Comparison of ENCODE assay signal across 20 cellular contexts in the genomic region with DNA sequence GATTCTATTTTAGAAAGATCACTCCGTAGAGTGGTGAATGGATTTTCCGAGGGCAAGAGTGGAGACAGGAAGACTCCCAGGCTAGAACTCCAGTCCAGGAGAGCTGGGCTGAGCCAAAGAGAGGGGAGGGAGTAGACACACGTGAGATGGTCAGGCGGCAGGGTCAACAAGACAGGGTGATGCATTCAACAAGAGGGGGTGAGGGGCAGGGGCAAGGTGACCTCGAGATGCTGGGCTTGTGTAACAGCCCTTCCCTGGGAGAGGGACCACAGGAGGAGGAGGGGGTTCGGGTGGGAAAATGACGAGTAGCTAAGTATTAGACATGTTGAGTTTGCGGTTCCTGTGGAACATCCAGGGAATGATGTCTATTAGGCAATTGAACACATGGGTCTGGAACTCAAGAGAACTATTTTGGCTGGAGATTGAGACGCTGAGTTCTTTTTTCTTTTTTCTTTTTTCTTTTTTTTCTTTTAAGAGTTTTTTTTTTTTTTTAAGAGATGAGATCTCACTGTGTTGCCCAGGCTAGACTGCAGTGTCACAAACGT. TPM values are rescaled to one million over a fixed set of nuclear protein-coding genes. Genes with fewer than 3 reads are reported as not detected.
"Had no signal": no experiment of that assay in that cellular context is flagged by ENCODE, and none has a peak within 500 bp of the region (broad histone marks: within the 10 kb centered on the region; RNA-seq: fewer than 3 reads in every experiment).

No MANE protein-coding gene starts in this region.

- H3K27ac ChIP-seq: colonic mucosa, dorsolateral prefrontal cortex, hepatocyte, left ventricle myocardium inferior, lower lobe of right lung, right atrium auricular region, stomach, thoracic aorta, transverse colon had no signal

- DNase-seq: colonic mucosa; dorsolateral prefrontal cortex; effector CD8-positive, alpha-beta T cell; foreskin melanocyte; kidney; left cardiac atrium; left ventricle myocardium inferior; lower lobe of right lung; natural killer cell; small intestine; stimulated activated CD4-positive, alpha-beta T cell treated with anti-CD3 and anti-CD28 coated beads, Interleukin-12 subunit alpha, Interleukin-12 subunit beta, amount 100 ng/mL, for 4 hours; stimulated activated naive CD4-positive, alpha-beta T cell; stomach; substantia nigra; transverse colon had no signal

- H2AFZ ChIP-seq: hepatocyte had no signal

- H3K79me2 ChIP-seq: hepatocyte had no signal

- H3K4me1 ChIP-seq: colonic mucosa, left ventricle myocardium inferior, lower lobe of right lung, right atrium auricular region, stomach, transverse colon had no signal

- H3K9me3 ChIP-seq: colonic mucosa, left ventricle myocardium inferior, lower lobe of right lung, right atrium auricular region, stomach, thoracic aorta, transverse colon had no signal

- H3K4me2 ChIP-seq: hepatocyte had no signal

- H3K27me3 ChIP-seq: colonic mucosa, right atrium auricular region had no signal

- H3K4me3 ChIP-seq: colonic mucosa, dorsolateral prefrontal cortex, hepatocyte, left ventricle myocardium inferior, lower lobe of right lung, right atrium auricular region, stomach, thoracic aorta, transverse colon had no signal

- ATAC-seq: left cardiac atrium, lower lobe of right lung, natural killer cell had no signal

- H3K36me3 ChIP-seq: colonic mucosa, left ventricle myocardium inferior, lower lobe of right lung, right atrium auricular region, stomach, thoracic aorta, transverse colon had no signal

RNA-seq across cellular contexts. Expression of a gene that starts 13.3 kb away (rescaled TPM):
- total RNA-seq: left ventricle myocardium inferior, myocyte, natural killer cell, osteocyte had no signal
